Comparison of ENCODE assay signal across 8 cellular contexts in genomic region chr6:166342293-166343156, GRCh38. TPM values are rescaled to one million over a fixed set of nuclear protein-coding genes. Genes with fewer than 3 reads are reported as not detected.
DNase-seq lines count a peak whose midpoint lies in the region; ATAC-seq and TF ChIP-seq lines count a peak whose summit lies in the region.

SFT2D1 (minus strand) TSS chr6:166342545; CDS start chr6:166342481, 64 bp downstream.

- H3K9me3 ChIP-seq in DOHH2 (ENCODE audit: control insufficient read depth, insufficient read depth, low read length) (no peaks in the 10 kb centered on the region), RWPE2 (ENCODE audit: severe bottlenecking) (no peaks in the 10 kb centered on the region), stomach (no peaks in the 10 kb centered on the region)

- H3K4me3 ChIP-seq in DOHH2 (ENCODE audit: low read length) (peak within 1 kb of the TSS; percentile 99), RWPE2 (ENCODE audit: severe bottlenecking) (peak within 1 kb of the TSS; percentile 68), fibroblast of villous mesenchyme (ENCODE audit: low read depth, low read length) (peak within 1 kb of the TSS; percentile 92), stomach (peak within 1 kb of the TSS; percentile 77 to 98 (median 88))
- peak within 1 kb of the TSS; percentile 95 for H3K4me3 ChIP-seq in Jurkat, Clone E6-1 (ENCODE audit: low read length)

- TF ChIP-seq CTCF in DOHH2 (IDR thresholded peaks at IDR 0.05; ENCODE audit: low read depth, low read length, poor library complexity, severe bottlenecking) = no peak
- no peak for TF ChIP-seq CTCF in RWPE2 (IDR thresholded peaks at IDR 0.05; ENCODE audit: poor library complexity, severe bottlenecking)
- no peak for TF ChIP-seq CTCF in fibroblast of villous mesenchyme (IDR thresholded peaks at IDR 0.05; ENCODE audit: insufficient read depth, low read depth, low read length)
- TF ChIP-seq CTCF in neural crest cell (conservative IDR thresholded peaks at IDR 0.05) = no peak
- peak in 1 of 7 experiments; percentile 9 for TF ChIP-seq CTCF in stomach (IDR thresholded peaks at IDR 0.05)

- H3K36me3 ChIP-seq in DOHH2 (ENCODE audit: control insufficient read depth, low read length) (peaks cover 45% of the 10 kb centered on the region), RWPE2 (ENCODE audit: low read depth) (peaks cover 13% of the 10 kb centered on the region), stomach (peaks cover under 1 to 7% (median 6%) of the 10 kb centered on the region in 4 donors)

- TF ChIP-seq POLR2A in stomach (IDR thresholded peaks at IDR 0.05) = peak in 2 of 4 donors; percentile 64 to 78

- no peaks in the 10 kb centered on the region for H3K9me2 ChIP-seq in DOHH2 (replicated peaks; ENCODE audit: control insufficient read depth, low read length)

- no peaks in the 10 kb centered on the region for H3K9me3 Mint-ChIP-seq in neural crest cell

- DNase-seq in Jurkat, Clone E6-1 (ENCODE audit: low read depth, low spot score) = peak; percentile 51
- DNase-seq in RWPE2 (ENCODE audit: low spot score) = peak; percentile 77
- DNase-seq in activated effector memory CD4-positive, alpha-beta T cell treated with Interleukin-2 at 50 U/mL for 16 hours = peak; percentile 63
- DNase-seq in fibroblast of villous mesenchyme (ENCODE audit: low read depth) = peak; percentile 84
- peak; percentile 67 for DNase-seq in neural crest cell (ENCODE audit: low read depth, low spot score)
- DNase-seq in stomach = peak; percentile 91

- H3K4me2 ChIP-seq in DOHH2 (ENCODE audit: low read length) = peak within 1 kb of the TSS; percentile 89

- peak within 1 kb of the TSS; percentile 48 for H3K27ac Mint-ChIP-seq in neural crest cell (ENCODE audit: unreplicated experiment)

- peak; percentile 94 for ATAC-seq in GM21717 (IDR thresholded peaks at IDR 0.05; ENCODE audit: unreplicated experiment)
- ATAC-seq in RWPE2 (ENCODE audit: low read depth) = peak; percentile 90

- H3F3A ChIP-seq in DOHH2 (ENCODE audit: control insufficient read depth, insufficient read depth) = peaks cover 6% of the 10 kb centered on the region

- H3K27ac ChIP-seq in DOHH2 (ENCODE audit: low read depth, low read length) = peak within 1 kb of the TSS; percentile 87
- H3K27ac ChIP-seq in RWPE2 (ENCODE audit: poor library complexity, severe bottlenecking) = peak within 1 kb of the TSS; percentile 58
- peak within 1 kb of the TSS; percentile 92 to 98 (median 95) for H3K27ac ChIP-seq in stomach

- H3K27me3 Mint-ChIP-seq in neural crest cell (ENCODE audit: low read depth) = peaks cover 16% of the 10 kb centered on the region

- peaks cover 16% of the 10 kb centered on the region for H3K4me1 Mint-ChIP-seq in neural crest cell

- peaks cover 60% of the 10 kb centered on the region for H3K79me2 ChIP-seq in DOHH2 (ENCODE audit: control insufficient read depth, low read length)

- peak within 1 kb of the TSS; percentile 95 for H3K4me3 Mint-ChIP-seq in neural crest cell

- TF ChIP-seq EP300 in stomach (IDR thresholded peaks at IDR 0.05) = no peak

- intact Hi-C loops in stomach (cut with DNase I; ENCODE audit: low total_unique reads) = no loop called here

- 0 to 2% (median 0%) methylated on average over 19 to 77 of the region's 77 CpGs for WGBS in stomach, 5 donors

- H3K4me1 ChIP-seq in DOHH2 (ENCODE audit: control insufficient read depth, low read length) (peaks cover 50% of the 10 kb centered on the region), RWPE2 (ENCODE audit: insufficient read depth, poor library complexity, severe bottlenecking) (peaks cover 5% of the 10 kb centered on the region), stomach (peaks cover 22 to 55% (median 40%) of the 10 kb centered on the region in 4 donors)

- no peaks in the 10 kb centered on the region for H3K36me3 Mint-ChIP-seq in neural crest cell (ENCODE audit: low read depth)

- peaks cover 12% of the 10 kb centered on the region for H4K20me1 ChIP-seq in DOHH2 (ENCODE audit: control insufficient read depth, insufficient read depth, low read depth, low read length)

- H3K27me3 ChIP-seq in DOHH2 (ENCODE audit: control insufficient read depth, low read length) = no peaks in the 10 kb centered on the region
- H3K27me3 ChIP-seq in RWPE2 (ENCODE audit: insufficient read depth, poor library complexity, severe bottlenecking) = no peaks in the 10 kb centered on the region
- H3K27me3 ChIP-seq in stomach = no peaks in the 10 kb centered on the region

RNA-seq across cellular contexts. Expression of gene SFT2D1, which starts in this region (rescaled TPM):
- 87.3 TPM for polyA plus RNA-seq in Jurkat, Clone E6-1 (2012; ENCODE audit: insufficient read depth, insufficient read length)
- 20.9 and 37.1 TPM in 2 replicates for total RNA-seq in fibroblast of villous mesenchyme
- total RNA-seq in neural crest cell = 30.4 and 32.6 TPM in 2 replicates
- total RNA-seq in stomach = 10 to 100 TPM in 3 of 5 donors, 1 to 10 TPM in 2; 4.7 to 96.8 (median 44.6) TPM
- polyA plus RNA-seq in stomach = 10 to 100 TPM; 37.7 to 59.3 (median 44.4) TPM

Comparison
In these comparisons a context has a peak if more than half of its experiments do, and no peak if none do; other contexts are left out.
1. Peak in every context shown above with its lines: DNase-seq, ATAC-seq, H3K4me3 ChIP-seq and H3K27ac ChIP-seq.